2 cellular contexts compared by ENCODE assay signal in the genomic region with DNA sequence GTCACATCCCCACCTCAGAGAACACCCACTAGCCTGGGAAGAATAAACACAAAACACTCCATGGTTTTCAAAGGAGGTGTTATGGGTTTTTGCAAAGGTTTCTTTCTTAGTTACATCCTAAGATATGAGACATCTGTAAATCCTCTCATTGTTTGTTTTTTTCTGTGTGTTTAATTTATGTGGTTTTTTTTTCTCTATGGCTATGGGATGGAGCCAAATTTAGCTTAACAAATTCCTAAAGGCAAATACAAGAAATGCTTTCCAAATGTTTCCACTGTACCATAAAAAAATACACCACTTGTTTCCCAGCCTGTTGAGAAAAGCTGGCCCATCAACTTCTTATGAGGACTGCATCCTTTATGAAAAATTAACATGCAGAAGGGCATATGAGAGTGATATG.
TF ChIP-seq lines count a peak whose summit lies in the region.

No MANE protein-coding gene starts in this region.

TF ChIP-seq in SK-N-SH treated with all-trans-retinoic acid at 6 μM for 48 hours, 23 proteins besides CTCF, POLR2A, EP300 and RAD21:
- TF ChIP-seq ZNF565 (CRISPR knock-in tag; conservative IDR thresholded peaks at IDR 0.05; ENCODE audit: low read depth) (no peak), SNAI2 (CRISPR knock-in tag; IDR thresholded peaks at IDR 0.05) (no peak), ARNTL (CRISPR knock-in tag; IDR thresholded peaks at IDR 0.05; ENCODE audit: borderline replicate concordance, low read depth) (no peak)
TF ChIP-seq in SK-N-SH treated with all-trans-retinoic acid at 6 μM for 48 hours: peak in this region for 0.

TF ChIP-seq in SK-N-SH, 30 proteins besides CTCF, POLR2A, EP300 and RAD21:
- TF ChIP-seq FOSL2 (IDR thresholded peaks at IDR 0.05; ENCODE audit: borderline replicate concordance, low read depth) = no peak
- TF ChIP-seq, protein P1, sequence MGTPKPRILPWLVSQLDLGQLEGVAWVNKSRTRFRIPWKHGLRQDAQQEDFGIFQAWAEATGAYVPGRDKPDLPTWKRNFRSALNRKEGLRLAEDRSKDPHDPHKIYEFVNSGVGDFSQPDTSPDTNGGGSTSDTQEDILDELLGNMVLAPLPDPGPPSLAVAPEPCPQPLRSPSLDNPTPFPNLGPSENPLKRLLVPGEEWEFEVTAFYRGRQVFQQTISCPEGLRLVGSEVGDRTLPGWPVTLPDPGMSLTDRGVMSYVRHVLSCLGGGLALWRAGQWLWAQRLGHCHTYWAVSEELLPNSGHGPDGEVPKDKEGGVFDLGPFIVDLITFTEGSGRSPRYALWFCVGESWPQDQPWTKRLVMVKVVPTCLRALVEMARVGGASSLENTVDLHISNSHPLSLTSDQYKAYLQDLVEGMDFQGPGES (IDR thresholded peaks at IDR 0.05; ENCODE audit: low read depth, low read length) = no peak
- TF ChIP-seq, protein P2, sequence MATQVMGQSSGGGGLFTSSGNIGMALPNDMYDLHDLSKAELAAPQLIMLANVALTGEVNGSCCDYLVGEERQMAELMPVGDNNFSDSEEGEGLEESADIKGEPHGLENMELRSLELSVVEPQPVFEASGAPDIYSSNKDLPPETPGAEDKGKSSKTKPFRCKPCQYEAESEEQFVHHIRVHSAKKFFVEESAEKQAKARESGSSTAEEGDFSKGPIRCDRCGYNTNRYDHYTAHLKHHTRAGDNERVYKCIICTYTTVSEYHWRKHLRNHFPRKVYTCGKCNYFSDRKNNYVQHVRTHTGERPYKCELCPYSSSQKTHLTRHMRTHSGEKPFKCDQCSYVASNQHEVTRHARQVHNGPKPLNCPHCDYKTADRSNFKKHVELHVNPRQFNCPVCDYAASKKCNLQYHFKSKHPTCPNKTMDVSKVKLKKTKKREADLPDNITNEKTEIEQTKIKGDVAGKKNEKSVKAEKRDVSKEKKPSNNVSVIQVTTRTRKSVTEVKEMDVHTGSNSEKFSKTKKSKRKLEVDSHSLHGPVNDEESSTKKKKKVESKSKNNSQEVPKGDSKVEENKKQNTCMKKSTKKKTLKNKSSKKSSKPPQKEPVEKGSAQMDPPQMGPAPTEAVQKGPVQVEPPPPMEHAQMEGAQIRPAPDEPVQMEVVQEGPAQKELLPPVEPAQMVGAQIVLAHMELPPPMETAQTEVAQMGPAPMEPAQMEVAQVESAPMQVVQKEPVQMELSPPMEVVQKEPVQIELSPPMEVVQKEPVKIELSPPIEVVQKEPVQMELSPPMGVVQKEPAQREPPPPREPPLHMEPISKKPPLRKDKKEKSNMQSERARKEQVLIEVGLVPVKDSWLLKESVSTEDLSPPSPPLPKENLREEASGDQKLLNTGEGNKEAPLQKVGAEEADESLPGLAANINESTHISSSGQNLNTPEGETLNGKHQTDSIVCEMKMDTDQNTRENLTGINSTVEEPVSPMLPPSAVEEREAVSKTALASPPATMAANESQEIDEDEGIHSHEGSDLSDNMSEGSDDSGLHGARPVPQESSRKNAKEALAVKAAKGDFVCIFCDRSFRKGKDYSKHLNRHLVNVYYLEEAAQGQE (IDR thresholded peaks at IDR 0.05; ENCODE audit: low read depth, low read length) = no peak
- TF ChIP-seq MXI1 (IDR thresholded peaks at IDR 0.05; ENCODE audit: low read depth, low read length) = no peak
- TF ChIP-seq RXRA (IDR thresholded peaks at IDR 0.05; ENCODE audit: borderline replicate concordance, low read depth) = no peak
- no peak for TF ChIP-seq TAF1 (IDR thresholded peaks at IDR 0.05; ENCODE audit: borderline replicate concordance, low read depth, low read length)
- TF ChIP-seq RFX5 (IDR thresholded peaks at IDR 0.05; ENCODE audit: low read length) = no peak
- TF ChIP-seq, protein P3, sequence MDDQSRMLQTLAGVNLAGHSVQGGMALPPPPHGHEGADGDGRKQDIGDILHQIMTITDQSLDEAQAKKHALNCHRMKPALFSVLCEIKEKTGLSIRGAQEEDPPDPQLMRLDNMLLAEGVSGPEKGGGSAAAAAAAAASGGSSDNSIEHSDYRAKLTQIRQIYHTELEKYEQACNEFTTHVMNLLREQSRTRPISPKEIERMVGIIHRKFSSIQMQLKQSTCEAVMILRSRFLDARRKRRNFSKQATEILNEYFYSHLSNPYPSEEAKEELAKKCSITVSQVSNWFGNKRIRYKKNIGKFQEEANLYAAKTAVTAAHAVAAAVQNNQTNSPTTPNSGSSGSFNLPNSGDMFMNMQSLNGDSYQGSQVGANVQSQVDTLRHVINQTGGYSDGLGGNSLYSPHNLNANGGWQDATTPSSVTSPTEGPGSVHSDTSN (IDR thresholded peaks at IDR 0.05) = no peak
- TF ChIP-seq, protein P4, sequence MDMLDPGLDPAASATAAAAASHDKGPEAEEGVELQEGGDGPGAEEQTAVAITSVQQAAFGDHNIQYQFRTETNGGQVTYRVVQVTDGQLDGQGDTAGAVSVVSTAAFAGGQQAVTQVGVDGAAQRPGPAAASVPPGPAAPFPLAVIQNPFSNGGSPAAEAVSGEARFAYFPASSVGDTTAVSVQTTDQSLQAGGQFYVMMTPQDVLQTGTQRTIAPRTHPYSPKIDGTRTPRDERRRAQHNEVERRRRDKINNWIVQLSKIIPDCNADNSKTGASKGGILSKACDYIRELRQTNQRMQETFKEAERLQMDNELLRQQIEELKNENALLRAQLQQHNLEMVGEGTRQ (IDR thresholded peaks at IDR 0.05; ENCODE audit: borderline replicate concordance, low read depth, low read length) = no peak
- no peak for TF ChIP-seq NFIC (IDR thresholded peaks at IDR 0.05; ENCODE audit: borderline replicate concordance)
- TF ChIP-seq CHD2 (IDR thresholded peaks at IDR 0.05; ENCODE audit: low read length, partially characterized antibody) = no peak
- TF ChIP-seq, protein P5, sequence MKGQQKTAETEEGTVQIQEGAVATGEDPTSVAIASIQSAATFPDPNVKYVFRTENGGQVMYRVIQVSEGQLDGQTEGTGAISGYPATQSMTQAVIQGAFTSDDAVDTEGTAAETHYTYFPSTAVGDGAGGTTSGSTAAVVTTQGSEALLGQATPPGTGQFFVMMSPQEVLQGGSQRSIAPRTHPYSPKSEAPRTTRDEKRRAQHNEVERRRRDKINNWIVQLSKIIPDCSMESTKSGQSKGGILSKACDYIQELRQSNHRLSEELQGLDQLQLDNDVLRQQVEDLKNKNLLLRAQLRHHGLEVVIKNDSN (IDR thresholded peaks at IDR 0.05; ENCODE audit: borderline replicate concordance, low read depth) = no peak
- TF ChIP-seq SIN3A (IDR thresholded peaks at IDR 0.05; ENCODE audit: borderline replicate concordance, low read depth, low read length) = no peak
- TF ChIP-seq POLR2AphosphoS5 (IDR thresholded peaks at IDR 0.05; ENCODE audit: low read depth, low read length) = no peak
- TF ChIP-seq GATA2 (CRISPR knock-in tag; IDR thresholded peaks at IDR 0.05) = no peak
- no peak for TF ChIP-seq FOXM1 (IDR thresholded peaks at IDR 0.05; ENCODE audit: low read depth)
- no peak for TF ChIP-seq JUND (IDR thresholded peaks at IDR 0.05)
